In genomic region chr2:85933753-85934594, GRCh38 we compare ENCODE assay signal across 9 cellular contexts. TPM values are rescaled to one million over a fixed set of nuclear protein-coding genes. Genes with fewer than 3 reads are reported as not detected.
DNase-seq lines count a peak whose midpoint lies in the region; ATAC-seq and TF ChIP-seq lines count a peak whose summit lies in the region.
"Had no signal": no experiment of that assay in that cellular context is flagged by ENCODE, and none has a peak within 500 bp of the region (broad histone marks: within the 10 kb centered on the region; RNA-seq: fewer than 3 reads in every experiment).

No MANE protein-coding gene starts in this region.

- peaks cover 0 to 11% of the 10 kb centered on the region in 2 donors for H3K4me1 ChIP-seq in naive thymus-derived CD4-positive, alpha-beta T cell (ENCODE audit: control insufficient read depth in 2 of 2, insufficient read depth in 2 of 2, low read length in 2 of 2)

- H3K36me3 ChIP-seq in MG63: no peaks in the 10 kb centered on the region
- no peaks in the 10 kb centered on the region for H3K36me3 ChIP-seq in naive thymus-derived CD4-positive, alpha-beta T cell (ENCODE audit: control insufficient read depth in 2 of 3, insufficient read depth in 3 of 3, low read length in 3 of 3)
- H3K36me3 ChIP-seq: upper lobe of right lung had no signal

- intact Hi-C loops in naive thymus-derived CD4-positive, alpha-beta T cell (cut with micrococcal nuclease): loop anchor here (2.0 to 10.0 kb wide), 3 partner anchors 45 to 841 kb away; partner anchors contain the start of gene ST3GAL5 (in 1 of the 2)

- H3K9me3 Mint-ChIP-seq in chondrocyte (ENCODE audit: low read depth): no peaks in the 10 kb centered on the region
- H3K9me3 Mint-ChIP-seq in naive thymus-derived CD4-positive, alpha-beta T cell: peaks cover 0 to 2% (median 0%) of the 10 kb centered on the region in 11 donors

- H3K27me3 ChIP-seq in MG63: no peaks in the 10 kb centered on the region
- H3K27me3 ChIP-seq in naive thymus-derived CD4-positive, alpha-beta T cell (ENCODE audit: control insufficient read depth in 2 of 2, insufficient read depth in 2 of 2, low read length in 2 of 2): no peaks in the 10 kb centered on the region
- H3K27me3 ChIP-seq: upper lobe of right lung had no signal

- H3K4me3 ChIP-seq in MG63: no peak overlapping the region
- no peak overlapping the region for H3K4me3 ChIP-seq in naive thymus-derived CD4-positive, alpha-beta T cell (ENCODE audit: low read length)
- H3K4me3 ChIP-seq: upper lobe of right lung had no signal

- DNase-seq in EH (ENCODE audit: low read depth): peak; percentile 91
- DNase-seq in MG63: peak; percentile 24
- no peak for DNase-seq in chondrocyte (ENCODE audit: low spot score)
- DNase-seq in naive thymus-derived CD4-positive, alpha-beta T cell: no peak
- DNase-seq in NCI-H2081 treated with DMSO at 0.1 percent for 48 hours (lab: John Stamatoyannopoulos, UW): no peak
- no peak for DNase-seq in NCI-H2227 treated with DMSO at 0.1 percent for 48 hours (lab: John Stamatoyannopoulos, UW)
- DNase-seq: upper lobe of right lung had no signal

- CTCF ChIA-PET in naive thymus-derived CD4-positive, alpha-beta T cell (lab: Charles Lee): no interaction called here

- TF ChIP-seq POLR2A in GM18505 (IDR thresholded peaks at IDR 0.05; ENCODE audit: borderline replicate concordance, extremely low read depth, insufficient read depth, insufficient read length): no peak

- no peak overlapping the region for H3K27ac ChIP-seq in naive thymus-derived CD4-positive, alpha-beta T cell (ENCODE audit: low read depth, low read length)
- H3K27ac ChIP-seq: upper lobe of right lung had no signal

- H3K27ac Mint-ChIP-seq in chondrocyte (ENCODE audit: unreplicated experiment): peak overlapping the region; percentile 17
- H3K27ac Mint-ChIP-seq in naive thymus-derived CD4-positive, alpha-beta T cell: peak overlapping the region in 8 of 9 donors; percentile 6 to 75 (median 34)

- H3K27me3 Mint-ChIP-seq in chondrocyte (ENCODE audit: low read depth): no peaks in the 10 kb centered on the region
- H3K27me3 Mint-ChIP-seq in naive thymus-derived CD4-positive, alpha-beta T cell: peaks cover 0 to 9% (median 0%) of the 10 kb centered on the region in 5 donors

- H3K36me3 Mint-ChIP-seq in chondrocyte (ENCODE audit: low read depth): peaks cover 1% of the 10 kb centered on the region
- H3K36me3 Mint-ChIP-seq in naive thymus-derived CD4-positive, alpha-beta T cell: no peaks in the 10 kb centered on the region

- H3K9me3 ChIP-seq in MG63: no peaks in the 10 kb centered on the region
- no peaks in the 10 kb centered on the region for H3K9me3 ChIP-seq in naive thymus-derived CD4-positive, alpha-beta T cell (ENCODE audit: control insufficient read depth in 2 of 3, low read length in 3 of 3)
- H3K9me3 ChIP-seq: upper lobe of right lung had no signal

- ATAC-seq in naive thymus-derived CD4-positive, alpha-beta T cell: no peak
- ATAC-seq in GM18505 (IDR thresholded peaks at IDR 0.05; ENCODE audit: unreplicated experiment): no peak
- no peak for ATAC-seq in HG02798 (IDR thresholded peaks at IDR 0.05; ENCODE audit: poor library complexity, unreplicated experiment)
- ATAC-seq: upper lobe of right lung had no signal

- peak overlapping the region; percentile 12 for H3K4me3 Mint-ChIP-seq in chondrocyte (ENCODE audit: unreplicated experiment)
- H3K4me3 Mint-ChIP-seq in naive thymus-derived CD4-positive, alpha-beta T cell: peak overlapping the region in 4 of 10 donors; percentile 13 to 58 (median 36)

- POLR2A ChIA-PET in naive thymus-derived CD4-positive, alpha-beta T cell (lab: Charles Lee): no interaction called here

- no peak for TF ChIP-seq CTCF in chondrocyte (IDR thresholded peaks at IDR 0.05)

- peaks cover 43% of the 10 kb centered on the region for H3K4me1 Mint-ChIP-seq in chondrocyte (ENCODE audit: low read depth)
- H3K4me1 Mint-ChIP-seq in naive thymus-derived CD4-positive, alpha-beta T cell: peaks cover 6 to 31% (median 28%) of the 10 kb centered on the region in 7 donors

RNA-seq across cellular contexts. Expression of gene ST3GAL5, which starts 45.2 kb away (rescaled TPM):
- total RNA-seq in MG63 (2014; rRNA removed; shearing (Covaris generic); ENCODE audit: low replicate concordance): 2.1 and 10.0 TPM in 2 replicates
- 20.0 to 48.1 TPM (median 20.6 TPM) in 3 replicates for total RNA-seq in chondrocyte
- total RNA-seq in naive thymus-derived CD4-positive, alpha-beta T cell: 10 to 100 TPM; 37.9 to 53.6 (median 43.0) TPM
- polyA plus RNA-seq in naive thymus-derived CD4-positive, alpha-beta T cell: 10 to 100 TPM; 15.0 to 16.8 TPM

Comparison
In these comparisons a context has a peak if more than half of its experiments do, and no peak if none do; other contexts are left out.
1. DNase-seq: peak in EH (single experiment) and MG63 (single experiment); none in chondrocyte (single experiment), naive thymus-derived CD4-positive, alpha-beta T cell (0 of 9), NCI-H2081 treated with DMSO at 0.1 percent for 48 hours (single experiment) and NCI-H2227 treated with DMSO at 0.1 percent for 48 hours (single experiment).